In genomic region chr11:66275984-66276612, GRCh38 we compare ENCODE assay signal across 2 cellular contexts.
TF ChIP-seq lines count a peak whose summit lies in the region.

No MANE protein-coding gene starts in this region.

TF ChIP-seq in IMR-90, 13 proteins besides CTCF, POLR2A, EP300 and RAD21 (continued from another document):
- TF ChIP-seq SMC3 (IDR thresholded peaks at IDR 0.05; ENCODE audit: low read depth, low read length) (no peak), ELK1 (IDR thresholded peaks at IDR 0.05; ENCODE audit: borderline replicate concordance, low read depth, low read length) (no peak), NFE2L2 (IDR thresholded peaks at IDR 0.05; ENCODE audit: low read depth, low read length) (no peak), MAFK (IDR thresholded peaks at IDR 0.05; ENCODE audit: low read depth, low read length) (no peak), RFX5 (IDR thresholded peaks at IDR 0.05; ENCODE audit: low read depth, low read length) (no peak), RCOR1 (IDR thresholded peaks at IDR 0.05; ENCODE audit: insufficient replicate concordance, low read length) (no peak), BHLHE40 (IDR thresholded peaks at IDR 0.05; ENCODE audit: low read depth, low read length) (no peak), USF2 (IDR thresholded peaks at IDR 0.05; ENCODE audit: low read depth, low read length) (no peak), MXI1 (IDR thresholded peaks at IDR 0.05; ENCODE audit: borderline replicate concordance, low read depth, low read length) (no peak), CHD1 (IDR thresholded peaks at IDR 0.05; ENCODE audit: low read depth, low read length) (no peak), FOS (IDR thresholded peaks at IDR 0.05; ENCODE audit: low read depth, low read length) (no peak), CEBPB (IDR thresholded peaks at IDR 0.05; ENCODE audit: low read depth, low read length) (no peak)

TF ChIP-seq in WTC11, 78 proteins besides CTCF, POLR2A, EP300 and RAD21 (continued from another document):
- no peak for TF ChIP-seq USF1 (CRISPR knock-in tag; IDR thresholded peaks at IDR 0.05)
- no peak for TF ChIP-seq GTF2I (CRISPR knock-in tag; conservative IDR thresholded peaks at IDR 0.05)
- TF ChIP-seq JUN (CRISPR knock-in tag; IDR thresholded peaks at IDR 0.05): no peak
- no peak for TF ChIP-seq FOXJ3 (CRISPR knock-in tag; IDR thresholded peaks at IDR 0.05; ENCODE audit: borderline replicate concordance)
- TF ChIP-seq NFYB (CRISPR knock-in tag; conservative IDR thresholded peaks at IDR 0.05; ENCODE audit: low read depth): no peak
- TF ChIP-seq IRF2 (CRISPR knock-in tag; IDR thresholded peaks at IDR 0.05; ENCODE audit: borderline replicate concordance, low read depth): no peak
